ENCODE assay signal across 8 cellular contexts in the genomic region with DNA sequence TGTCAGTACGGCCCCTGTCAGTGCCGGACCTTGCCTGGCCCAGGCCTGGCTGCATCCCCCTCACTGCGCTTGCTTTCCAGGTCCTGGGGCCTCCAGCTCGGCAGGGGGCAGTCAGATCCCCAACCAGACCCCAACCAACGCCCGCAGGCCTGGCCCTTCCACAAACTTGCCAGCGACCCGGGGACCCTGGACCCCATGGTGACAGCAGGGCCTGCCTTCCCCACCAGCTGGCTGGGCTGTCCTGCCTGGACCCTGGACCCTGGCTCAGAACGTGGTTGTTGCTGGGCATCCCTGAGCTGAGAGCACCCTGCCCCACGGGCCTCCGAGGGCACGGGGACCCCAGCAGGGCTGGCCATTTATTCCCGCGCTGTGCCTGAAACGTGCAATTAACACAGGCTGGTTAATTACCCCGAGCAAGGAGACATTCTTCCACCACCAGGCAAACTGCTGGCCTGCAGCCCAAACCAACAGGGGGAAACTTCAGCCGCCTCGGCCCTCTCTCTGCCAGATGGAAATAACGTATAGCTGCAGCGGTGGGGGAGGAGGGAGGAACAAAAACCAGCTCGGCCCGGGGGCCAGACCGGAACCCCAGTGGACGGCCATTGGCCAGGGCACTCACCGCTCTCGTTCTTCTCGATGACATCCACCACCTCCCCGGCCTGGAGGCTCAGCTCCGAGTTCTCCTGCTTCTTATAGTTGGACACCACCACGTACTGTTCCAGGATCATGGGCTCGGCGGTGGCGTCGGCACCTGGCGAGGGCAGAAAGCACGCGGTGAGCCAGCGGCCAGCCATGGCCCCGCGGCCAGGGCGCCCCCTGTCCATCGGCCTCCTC.
DNase-seq lines count a peak whose midpoint lies in the region; ATAC-seq lines count a peak whose summit lies in the region.

No MANE protein-coding gene starts in this region.

- no peaks in the 10 kb centered on the region for H3K27me3 Mint-ChIP-seq in CD4-positive, CD25-positive, alpha-beta regulatory T cell
- no peaks in the 10 kb centered on the region for H3K27me3 Mint-ChIP-seq in activated naive CD4-positive, alpha-beta T cell treated with anti-CD3 and anti-CD28 coated beads, Interleukin-2, amount 10 ng/mL, durations not matched to agents 7 days and 5 days

- no peak for ATAC-seq in CD4-positive, CD25-positive, alpha-beta regulatory T cell (ENCODE audit: low read depth in 2 of 2)
- ATAC-seq in GM19397 (IDR thresholded peaks at IDR 0.05; ENCODE audit: unreplicated experiment) (peak; percentile 10), right cardiac atrium (peak; percentile 5 to 43)

- CTCF ChIA-PET in activated naive CD4-positive, alpha-beta T cell treated with anti-CD3 and anti-CD28 coated beads, Interleukin-2, amount 10 ng/mL, durations not matched to agents 7 days and 5 days (lab: Charles Lee), result interaction anchor here (0.9 to 2.7 kb wide), 7 partner anchors 11 to 55 kb away, joined by 3 to 16 read pairs (median 4); no protein-coding TSS in a partner anchor

- H3K9me3 Mint-ChIP-seq in CD4-positive, CD25-positive, alpha-beta regulatory T cell, result peaks cover 0 to 11% (median 0%) of the 10 kb centered on the region in 7 donors
- H3K9me3 Mint-ChIP-seq in activated naive CD4-positive, alpha-beta T cell treated with anti-CD3 and anti-CD28 coated beads, Interleukin-2, amount 10 ng/mL, durations not matched to agents 7 days and 5 days, result peaks cover 13% of the 10 kb centered on the region

- peak overlapping the region; percentile 89 to 96 (median 92) for H3K4me3 Mint-ChIP-seq in CD4-positive, CD25-positive, alpha-beta regulatory T cell
- H3K4me3 Mint-ChIP-seq in activated naive CD4-positive, alpha-beta T cell treated with anti-CD3 and anti-CD28 coated beads, Interleukin-2, amount 10 ng/mL, durations not matched to agents 7 days and 5 days, result peak overlapping the region; percentile 87

- peak overlapping the region; percentile 81 for H3K27ac ChIP-seq in CD4-positive, CD25-positive, alpha-beta regulatory T cell (ENCODE audit: insufficient read depth, low read length, poor library complexity, severe bottlenecking)
- H3K27ac ChIP-seq in right cardiac atrium (ENCODE audit: low read length), result peak overlapping the region; percentile 76
- peak overlapping the region; percentile 62 to 92 (median 85) for H3K27ac ChIP-seq in skin epidermis

- intact Hi-C loops in right cardiac atrium (cut with DNase I), result no loop called here

- 17% methylated on average over 42 of the region's 42 CpGs for WGBS in right cardiac atrium

- peaks cover 19% of the 10 kb centered on the region for H3K36me3 Mint-ChIP-seq in CD4-positive, CD25-positive, alpha-beta regulatory T cell
- H3K36me3 Mint-ChIP-seq in activated naive CD4-positive, alpha-beta T cell treated with anti-CD3 and anti-CD28 coated beads, Interleukin-2, amount 10 ng/mL, durations not matched to agents 7 days and 5 days, result peaks cover 38% of the 10 kb centered on the region

- H3K27me3 ChIP-seq in CD4-positive, CD25-positive, alpha-beta regulatory T cell (ENCODE audit: control insufficient read depth, insufficient read depth, low read length), result no peaks in the 10 kb centered on the region
- H3K27me3 ChIP-seq in right cardiac atrium (ENCODE audit: control insufficient read depth, insufficient read depth), result no peaks in the 10 kb centered on the region

- peak in 2 of 3 donors; percentile 16 to 23 for DNase-seq in CD4-positive, CD25-positive, alpha-beta regulatory T cell
- DNase-seq in HK-2 (ENCODE audit: unreplicated experiment) (peak; percentile 73), right cardiac atrium (peak in 2 of 3 donors; percentile 76 to 80), GM19240 (ENCODE audit: insufficient read length, low spot score) (no peak), medulla oblongata (ENCODE audit: extremely low spot score) (no peak)
- DNase-seq in activated naive CD4-positive, alpha-beta T cell treated with anti-CD3 and anti-CD28 coated beads, Interleukin-2, amount 10 ng/mL, durations not matched to agents 7 days and 5 days, result peak; percentile 36

- peak overlapping the region; percentile 73 for H3K4me3 ChIP-seq in CD4-positive, CD25-positive, alpha-beta regulatory T cell (ENCODE audit: low read depth, low read length)
- peak overlapping the region; percentile 49 for H3K4me3 ChIP-seq in right cardiac atrium (ENCODE audit: low read length)
- H3K4me3 ChIP-seq in skin epidermis, result peak overlapping the region; percentile 41 to 55 (median 46)

- peaks cover 3 to 37% (median 11%) of the 10 kb centered on the region in 4 donors for H3K4me1 Mint-ChIP-seq in CD4-positive, CD25-positive, alpha-beta regulatory T cell
- H3K4me1 Mint-ChIP-seq in activated naive CD4-positive, alpha-beta T cell treated with anti-CD3 and anti-CD28 coated beads, Interleukin-2, amount 10 ng/mL, durations not matched to agents 7 days and 5 days, result peaks cover 21% of the 10 kb centered on the region

- peaks cover 13% of the 10 kb centered on the region for H3K36me3 ChIP-seq in CD4-positive, CD25-positive, alpha-beta regulatory T cell (ENCODE audit: control insufficient read depth, insufficient read depth, low read length)

- peaks cover 24% of the 10 kb centered on the region for H3K4me1 ChIP-seq in CD4-positive, CD25-positive, alpha-beta regulatory T cell (ENCODE audit: control insufficient read depth, insufficient read depth, low read length, poor library complexity, severe bottlenecking)
- peaks cover 4% of the 10 kb centered on the region for H3K4me1 ChIP-seq in right cardiac atrium (ENCODE audit: control insufficient read depth, insufficient read depth, low read length)

- H3K9me3 ChIP-seq in CD4-positive, CD25-positive, alpha-beta regulatory T cell (ENCODE audit: control insufficient read depth in 2 of 2, low read length in 2 of 2), result no peaks in the 10 kb centered on the region
- no peaks in the 10 kb centered on the region for H3K9me3 ChIP-seq in right cardiac atrium (ENCODE audit: control insufficient read depth, low read length)

- H3K27ac Mint-ChIP-seq in CD4-positive, CD25-positive, alpha-beta regulatory T cell, result peak overlapping the region; percentile 91 to 95 (median 94)
- H3K27ac Mint-ChIP-seq in activated naive CD4-positive, alpha-beta T cell treated with anti-CD3 and anti-CD28 coated beads, Interleukin-2, amount 10 ng/mL, durations not matched to agents 7 days and 5 days, result peak overlapping the region; percentile 89

Comparison
In these comparisons a context has a peak if more than half of its experiments do, and no peak if none do; other contexts are left out.
1. ATAC-seq: peak in GM19397 (single experiment) and right cardiac atrium (2 of 2); none in CD4-positive, CD25-positive, alpha-beta regulatory T cell (0 of 2).
2. DNase-seq: peak in CD4-positive, CD25-positive, alpha-beta regulatory T cell (2 of 3), HK-2 (single experiment), activated naive CD4-positive, alpha-beta T cell treated with anti-CD3 and anti-CD28 coated beads, Interleukin-2, amount 10 ng/mL, durations not matched to agents 7 days and 5 days (single experiment) and right cardiac atrium (2 of 3); none in GM19240 (single experiment) and medulla oblongata (single experiment).
3. Peak in every context shown above with its lines, with median percentiles within 50 percentile points of each other: H3K27ac ChIP-seq and H3K4me3 ChIP-seq.